27 cellular contexts compared by ENCODE assay signal in the genomic region with DNA sequence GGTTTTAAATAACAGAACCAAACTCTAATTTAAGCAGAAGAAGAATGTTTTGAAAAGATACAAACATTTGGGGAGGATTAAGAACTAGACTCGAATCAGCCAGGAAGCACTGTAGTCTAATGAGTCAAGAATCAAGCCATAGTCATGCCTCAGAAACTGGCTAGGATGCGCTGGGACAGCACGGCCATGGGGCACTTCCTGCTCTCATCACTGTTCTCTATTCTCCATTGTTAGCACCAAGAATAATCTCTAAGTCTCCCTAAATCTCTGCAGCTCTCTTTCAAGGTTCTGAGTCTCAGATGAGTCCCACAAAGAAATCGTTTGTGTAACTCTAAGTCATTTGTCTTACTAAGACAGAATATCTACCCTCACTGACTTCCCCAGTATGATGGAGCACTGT.
DNase-seq lines count a peak whose midpoint lies in the region; ATAC-seq, FAIRE-seq and TF ChIP-seq lines count a peak whose summit lies in the region.
"Had no signal": no experiment of that assay in that cellular context is flagged by ENCODE, and none has a peak within 500 bp of the region (broad histone marks: within the 10 kb centered on the region; RNA-seq: fewer than 3 reads in every experiment).

No MANE protein-coding gene starts in this region.

- TF ChIP-seq CTCF in GM23338 (conservative IDR thresholded peaks at IDR 0.05; ENCODE audit: low read depth in 2 of 2), result no peak
- no peak for TF ChIP-seq CTCF in K562 (IDR thresholded peaks at IDR 0.05 in 2 of 3, conservative IDR thresholded peaks at IDR 0.05 in 1 of 3; ENCODE audit: insufficient read depth in 2 of 3, low read depth in 1 of 3, low read length in 3 of 3)
- TF ChIP-seq CTCF in smooth muscle cell (IDR thresholded peaks at IDR 0.05; ENCODE audit: borderline replicate concordance, insufficient read depth, poor library complexity, severe bottlenecking), result no peak
- TF ChIP-seq CTCF in GM10248 (IDR thresholded peaks at IDR 0.05; ENCODE audit: control extremely low read depth, extremely low read depth, low read depth, missing control alignments), result no peak

- 0 out of 2 replicates have a peak overlapping the region, but pooled peaks have one; percentile 16 for H2AFZ ChIP-seq in GM23338
- H2AFZ ChIP-seq in K562 (ENCODE audit: low read depth, low read length), result peak overlapping the region; percentile 15; the same call in 1 of the 2 replicates
- peak overlapping the region; percentile 26 for H2AFZ ChIP-seq in smooth muscle cell (ENCODE audit: low read depth)

- H3K27ac ChIP-seq in GM23338 (ENCODE audit: low read depth) (no peak overlapping the region), K562 (ENCODE audit: extremely low read depth, low read depth, low read length) (no peak overlapping the region), smooth muscle cell (ENCODE audit: low read depth) (no peak overlapping the region)
- H3K27ac ChIP-seq: adrenal gland, brain microvascular endothelial cell, ovary, SJSA1 had no signal

- no TSS peak for BruUV-seq in K562 (replicated peaks; lab: Mats Ljungman, UMichigan)

- POLR2A ChIA-PET in K562 (lab: Yijun Ruan, JAX) (no interaction called here), GM10248 (lab: Yijun Ruan, JAX) (no interaction called here)

- H3K36me3 Mint-ChIP-seq in GM23338 (ENCODE audit: low read depth), result peaks cover 3% of the 10 kb centered on the region; the same call in 2 of the 3 replicates
- no peaks in the 10 kb centered on the region for H3K36me3 Mint-ChIP-seq in activated naive CD8-positive, alpha-beta T cell treated with anti-CD3 and anti-CD28 coated beads, Interleukin-2, amount 50 U/mL, for 24 hours (ENCODE audit: low read depth)
- H3K36me3 Mint-ChIP-seq: CD4-positive, CD25-positive, alpha-beta regulatory T cell had no signal

- in situ Hi-C loops in K562 (cut with MboI), result no loop called here

- no peaks in the 10 kb centered on the region for H3K4me1 Mint-ChIP-seq in GM23338
- H3K4me1 Mint-ChIP-seq in activated naive CD8-positive, alpha-beta T cell treated with anti-CD3 and anti-CD28 coated beads, Interleukin-2, amount 50 U/mL, for 24 hours, result no peaks in the 10 kb centered on the region
- H3K4me1 Mint-ChIP-seq: activated CD4-positive, alpha-beta T cell treated with anti-CD3 and anti-CD28 coated beads for 36 hours; CD4-positive, CD25-positive, alpha-beta regulatory T cell; T-helper 17 cell had no signal

- H3K27me3 ChIP-seq in GM23338 (ENCODE audit: insufficient read depth) (no peaks in the 10 kb centered on the region), K562 (ENCODE audit: control insufficient read depth in 2 of 2, insufficient read depth in 2 of 2, low read length in 2 of 2) (no peaks in the 10 kb centered on the region), smooth muscle cell (ENCODE audit: low read depth) (no peaks in the 10 kb centered on the region)
- H3K27me3 ChIP-seq: adrenal gland, brain microvascular endothelial cell, MG63, ovary, SJSA1 had no signal

- H3K4me2 ChIP-seq in GM23338 (no peak overlapping the region), K562 (ENCODE audit: insufficient read depth, low read length) (no peak overlapping the region), smooth muscle cell (no peak overlapping the region)

- TF ChIP-seq RAD21 in K562 (CRISPR knock-in tag; conservative IDR thresholded peaks at IDR 0.05 in 1 of 2, IDR thresholded peaks at IDR 0.05 in 1 of 2), result no peak

- H3K9me1 ChIP-seq in K562 (ENCODE audit: control insufficient read depth, insufficient read depth, low read length), result no peaks in the 10 kb centered on the region

- H3K27me3 Mint-ChIP-seq in GM23338 (ENCODE audit: insufficient read depth, low read depth, poor library complexity), result no peaks in the 10 kb centered on the region
- no peaks in the 10 kb centered on the region for H3K27me3 Mint-ChIP-seq in activated naive CD8-positive, alpha-beta T cell treated with anti-CD3 and anti-CD28 coated beads, Interleukin-2, amount 50 U/mL, for 24 hours
- H3K27me3 Mint-ChIP-seq: activated CD4-positive, alpha-beta T cell treated with anti-CD3 and anti-CD28 coated beads for 36 hours; CD4-positive, CD25-positive, alpha-beta regulatory T cell; T-helper 17 cell had no signal

- H3K79me2 ChIP-seq in GM23338 (replicated peaks; ENCODE audit: insufficient read depth), result no peaks in the 10 kb centered on the region
- no peaks in the 10 kb centered on the region for H3K79me2 ChIP-seq in K562 (ENCODE audit: control insufficient read depth, insufficient read depth, low read length)
- H3K79me2 ChIP-seq in smooth muscle cell (ENCODE audit: low read depth), result no peaks in the 10 kb centered on the region

- H3K4me1 ChIP-seq in GM23338 (ENCODE audit: insufficient read depth) (no peaks in the 10 kb centered on the region), K562 (replicated peaks in 1 of 2; ENCODE audit: control insufficient read depth in 2 of 2, insufficient read depth in 2 of 2, low read length in 2 of 2) (no peaks in the 10 kb centered on the region), smooth muscle cell (ENCODE audit: low read depth) (peaks cover 2% of the 10 kb centered on the region)
- H3K4me1 ChIP-seq: adrenal gland had no signal

- no peak for TF ChIP-seq EP300 in K562 (IDR thresholded peaks at IDR 0.05; ENCODE audit: low read length)

- H3K4me3 Mint-ChIP-seq in GM23338, result no peak overlapping the region
- no peak overlapping the region for H3K4me3 Mint-ChIP-seq in activated naive CD8-positive, alpha-beta T cell treated with anti-CD3 and anti-CD28 coated beads, Interleukin-2, amount 50 U/mL, for 24 hours
- H3K4me3 Mint-ChIP-seq: activated CD4-positive, alpha-beta T cell treated with anti-CD3 and anti-CD28 coated beads for 36 hours; CD4-positive, CD25-positive, alpha-beta regulatory T cell; naive thymus-derived CD4-positive, alpha-beta T cell; T-helper 17 cell had no signal

- no peaks in the 10 kb centered on the region for H4K20me1 ChIP-seq in GM23338 (replicated peaks; ENCODE audit: insufficient read depth)
- no peaks in the 10 kb centered on the region for H4K20me1 ChIP-seq in K562 (replicated peaks; ENCODE audit: control insufficient read depth, insufficient read depth, low read length)
- no peaks in the 10 kb centered on the region for H4K20me1 ChIP-seq in smooth muscle cell (ENCODE audit: low read depth)

- H3K36me3 ChIP-seq in GM23338 (ENCODE audit: insufficient read depth), result no peaks in the 10 kb centered on the region
- H3K36me3 ChIP-seq in K562 (ENCODE audit: control insufficient read depth, insufficient read depth, low read length), result no peaks in the 10 kb centered on the region
- H3K36me3 ChIP-seq in smooth muscle cell (ENCODE audit: low read depth), result no peaks in the 10 kb centered on the region
- H3K36me3 ChIP-seq: adrenal gland, brain microvascular endothelial cell, MG63, ovary, SJSA1 had no signal

- H3F3A ChIP-seq in GM23338 (replicated peaks; ENCODE audit: low read depth) (no peaks in the 10 kb centered on the region), smooth muscle cell (ENCODE audit: low read depth) (no peaks in the 10 kb centered on the region)

- TF ChIP-seq POLR2A in K562 (conservative IDR thresholded peaks at IDR 0.05), result no peak

- H3K9me3 ChIP-seq in K562 (replicated peaks; ENCODE audit: control insufficient read depth, insufficient read depth, low read depth, low read length) (no peaks in the 10 kb centered on the region), smooth muscle cell (replicated peaks; ENCODE audit: low read depth) (no peaks in the 10 kb centered on the region)
- H3K9me3 ChIP-seq: adrenal gland, MG63, ovary, SJSA1 had no signal

- H3K9ac ChIP-seq in K562 (ENCODE audit: insufficient read depth in 1 of 2, low read depth in 2 of 2, low read length in 2 of 2), result no peak overlapping the region
- H3K9ac ChIP-seq in smooth muscle cell (ENCODE audit: low read depth), result no peak overlapping the region

- H3K27ac Mint-ChIP-seq in GM23338, result no peak overlapping the region
- no peak overlapping the region for H3K27ac Mint-ChIP-seq in activated naive CD8-positive, alpha-beta T cell treated with anti-CD3 and anti-CD28 coated beads, Interleukin-2, amount 50 U/mL, for 24 hours
- H3K27ac Mint-ChIP-seq: activated CD4-positive, alpha-beta T cell treated with anti-CD3 and anti-CD28 coated beads for 36 hours; CD4-positive, CD25-positive, alpha-beta regulatory T cell; T-helper 17 cell had no signal

- CTCF ChIA-PET in K562 (lab: Yijun Ruan, JAX; ENCODE audit: low intra/inter-chr PET ratio), result no interaction called here
- CTCF ChIA-PET in GM10248 (lab: Yijun Ruan, JAX), result no interaction called here

- WGBS in K562 (ENCODE audit: insufficient coverage, low coverage, missing lambda C conversion rate), result 9% methylated on average over 4 of the region's 4 CpGs
- 65% methylated on average over 4 of the region's 4 CpGs for WGBS in smooth muscle cell (ENCODE audit: low lambda C conversion rate)

- H3K9me3 Mint-ChIP-seq in GM23338, result no peaks in the 10 kb centered on the region; the same call in 2 of the 3 replicates
- H3K9me3 Mint-ChIP-seq in activated naive CD8-positive, alpha-beta T cell treated with anti-CD3 and anti-CD28 coated beads, Interleukin-2, amount 50 U/mL, for 24 hours, result peaks cover 13% of the 10 kb centered on the region

- no peak for FAIRE-seq in K562 (lab: Jason Lieb, UNC)
- FAIRE-seq: RCC 7860 had no signal

- H3K9me2 ChIP-seq in GM23338 (ENCODE audit: insufficient read depth), result no peaks in the 10 kb centered on the region

- intact Hi-C loops in K562 (cut with micrococcal nuclease), result no loop called here

- H3K4me3 ChIP-seq in GM23338 (no peak overlapping the region), K562 (no peak overlapping the region), smooth muscle cell (no peak overlapping the region)
- H3K4me3 ChIP-seq: adrenal gland, MG63, ovary, SJSA1 had no signal

- DNase-seq in GM23338 (ENCODE audit: low spot score) (no peak), K562 (ENCODE audit: extremely low read depth in 1 of 4, low spot score in 3 of 4) (no peak), kidney tubule cell (ENCODE audit: low spot score) (peak; percentile 20), smooth muscle cell (lab: John Stamatoyannopoulos, UW; ENCODE audit: unreplicated experiment) (no peak), GM10248 (ENCODE audit: extremely low spot score) (no peak), NAMALWA (ENCODE audit: low spot score) (no peak)
- DNase-seq in activated naive CD8-positive, alpha-beta T cell treated with anti-CD3 and anti-CD28 coated beads, Interleukin-2, amount 50 U/mL, for 24 hours, result no peak
- DNase-seq: activated CD4-positive, alpha-beta T cell treated with anti-CD3 and anti-CD28 coated beads for 36 hours; activated CD8-positive, alpha-beta memory T cell treated with anti-CD3 and anti-CD28 coated beads for 24 hours; activated T-cell treated with anti-CD3 and anti-CD28 coated beads, Interleukin-2, amount 50 U/mL, for 1 hour; adrenal gland; brain microvascular endothelial cell; CD4-positive, CD25-positive, alpha-beta regulatory T cell; effector CD4-positive, alpha-beta T cell; mesenchymal stem cell; MG63; naive thymus-derived CD4-positive, alpha-beta T cell; NCI-H1417 treated with DMSO at 0.1 percent for 48 hours; NCI-H446 treated with DMSO at 0.1 percent for 48 hours; NK-92 treated with Interleukin-12 subunit alpha and Interleukin-12 subunit beta, amount 100 ng/mL, for 24 hours; ovary; right cardiac atrium; stimulated activated CD4-positive, alpha-beta T cell treated with anti-CD3 and anti-CD28 coated beads, Interleukin-4, amount 100 ng/mL, for 4 hours; stimulated activated naive CD4-positive, alpha-beta T cell; T-helper 17 cell had no signal

- ATAC-seq in GM23338 (no peak), K562 (no peak)
- ATAC-seq in activated naive CD8-positive, alpha-beta T cell treated with anti-CD3 and anti-CD28 coated beads, Interleukin-2, amount 50 U/mL, for 24 hours, result no peak
- ATAC-seq: activated CD4-positive, alpha-beta T cell treated with anti-CD3 and anti-CD28 coated beads for 36 hours; naive thymus-derived CD4-positive, alpha-beta T cell; right cardiac atrium; T-helper 17 cell had no signal
